13 cellular contexts compared by ENCODE assay signal in the genomic region with DNA sequence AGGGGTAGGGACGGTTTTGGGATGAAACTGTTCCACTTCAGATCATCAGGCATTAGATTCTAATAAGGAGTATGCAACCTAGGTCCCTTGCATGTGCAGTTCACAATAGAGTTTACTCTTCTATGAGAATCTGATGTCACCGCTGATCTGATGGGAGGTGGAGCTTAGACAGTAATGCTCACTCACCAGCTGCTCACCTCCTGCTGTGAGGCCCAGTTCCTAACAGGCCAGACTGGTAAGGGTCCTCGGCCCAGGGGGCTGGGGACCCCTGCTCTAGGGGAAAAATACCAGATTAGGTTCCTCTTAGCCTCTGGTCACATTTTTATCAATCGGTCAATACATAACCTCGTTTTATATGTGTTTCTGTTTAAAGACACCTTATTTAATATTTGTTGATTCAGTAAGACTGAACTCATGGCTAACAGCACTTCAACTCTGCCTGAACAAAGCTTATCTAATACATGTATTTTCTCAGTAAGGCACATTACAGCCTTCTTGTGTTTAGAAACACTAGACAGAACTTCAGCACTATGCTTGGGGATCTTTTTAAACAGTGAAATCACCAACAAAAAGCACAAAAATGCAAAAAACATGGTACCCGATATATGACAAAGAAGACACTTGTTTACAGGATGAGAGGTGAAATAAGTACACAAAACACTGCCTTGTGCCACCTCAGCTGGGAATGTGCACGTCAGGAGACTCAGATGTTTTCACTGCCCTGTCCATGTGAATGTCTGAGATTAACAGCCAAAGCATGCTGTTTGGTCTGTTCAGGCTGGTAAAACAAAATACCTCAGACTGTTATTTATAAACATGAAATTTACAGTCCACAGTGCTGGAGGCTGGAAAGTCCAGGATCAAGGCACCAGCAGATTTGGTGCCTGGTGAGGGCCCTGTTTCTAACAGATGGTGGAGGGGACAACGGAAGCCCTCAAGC.
DNase-seq lines count a peak whose midpoint lies in the region; ATAC-seq, FAIRE-seq and TF ChIP-seq lines count a peak whose summit lies in the region.
"Had no signal": no experiment of that assay in that cellular context is flagged by ENCODE, and none has a peak within 500 bp of the region (broad histone marks: within the 10 kb centered on the region; RNA-seq: fewer than 3 reads in every experiment).

No MANE protein-coding gene starts in this region.

- no peaks in the 10 kb centered on the region for H4K20me1 ChIP-seq in HepG2 (ENCODE audit: insufficient read depth, low read length)

- intact Hi-C loops in HepG2 (cut with micrococcal nuclease; ENCODE audit: unreplicated experiment), result no loop called here
- intact Hi-C loops in thyroid gland (cut with DNase I), result no loop called here

- H3K4me1 Mint-ChIP-seq in T-helper 2 cell treated with Interferon-gamma antibody and Interleukin-4, amounts not matched to agents 5 μg/mL and 100 μg/mL, for 36 hours (ENCODE audit: low read depth), result peaks cover 70% of the 10 kb centered on the region
- H3K4me1 Mint-ChIP-seq in immature natural killer cell, result peaks cover 0 to 1% of the 10 kb centered on the region in 2 donors

- H3K9me3 ChIP-seq in HepG2 (ENCODE audit: low read length), result no peaks in the 10 kb centered on the region
- no peaks in the 10 kb centered on the region for H3K9me3 ChIP-seq in thyroid gland

- TF ChIP-seq CTCF in HepG2 (CRISPR knock-in tag; IDR thresholded peaks at IDR 0.05) (no peak), thyroid gland (IDR thresholded peaks at IDR 0.05) (no peak)

- peak overlapping the region; percentile 68 for H3K27ac Mint-ChIP-seq in T-helper 2 cell treated with Interferon-gamma antibody and Interleukin-4, amounts not matched to agents 5 μg/mL and 100 μg/mL, for 36 hours
- no peak overlapping the region for H3K27ac Mint-ChIP-seq in immature natural killer cell
- H3K27ac Mint-ChIP-seq: natural killer cell treated with Interleukin-12 subunit alpha and Interleukin-12 subunit beta and Interleukin-15 and Interleukin-18, amount 100 ng/mL, for 72 hours had no signal

- no peak for TF ChIP-seq RAD21 in HepG2 (CRISPR knock-in tag; IDR thresholded peaks at IDR 0.05)

- H3K79me2 ChIP-seq in HepG2 (ENCODE audit: insufficient read depth, low read length), result no peaks in the 10 kb centered on the region

- no peak for TF ChIP-seq POLR2A in HepG2 (IDR thresholded peaks at IDR 0.05; ENCODE audit: insufficient read depth in 1 of 2, low read depth in 2 of 2, low read length in 2 of 2)
- no peak for TF ChIP-seq POLR2A in thyroid gland (IDR thresholded peaks at IDR 0.05)

- CTCF ChIA-PET in HepG2 (lab: Yijun Ruan, JAX; ENCODE audit: low intra/inter-chr PET ratio, low total read pairs), result no interaction called here

- H3K27me3 ChIP-seq in HepG2 (ENCODE audit: control insufficient read depth in 1 of 2, insufficient read depth in 2 of 2, low read length in 2 of 2), result no peaks in the 10 kb centered on the region
- no peaks in the 10 kb centered on the region for H3K27me3 ChIP-seq in thyroid gland

- BruUV-seq in HepG2 (replicated peaks; lab: Mats Ljungman, UMichigan), result no TSS peak

- H3K4me1 ChIP-seq in HepG2 (ENCODE audit: insufficient read depth, low read length) (peaks cover 65% of the 10 kb centered on the region), thyroid gland (peaks cover 0 to 8% of the 10 kb centered on the region in 2 donors)

- ATAC-seq in HepG2 (no peak; the same call in 2 of the 3 replicates), GM21526 (IDR thresholded peaks at IDR 0.05; ENCODE audit: low FRiP score, unreplicated experiment) (no peak)
- ATAC-seq: natural killer cell treated with Interleukin-12 subunit alpha and Interleukin-12 subunit beta and Interleukin-15 and Interleukin-18, amount 100 ng/mL, for 72 hours had no signal

- no peak overlapping the region for H2AFZ ChIP-seq in HepG2 (ENCODE audit: low read length)

- no peak overlapping the region for H3K4me2 ChIP-seq in HepG2 (ENCODE audit: low read depth, low read length)

- in situ Hi-C loops in HepG2 (cut with HindIII; ENCODE audit: extremely low pct_ligation_motif_present, low pct_unique_long_range_greater_than_20kb), result no loop called here

- no peaks in the 10 kb centered on the region for H3K27me3 Mint-ChIP-seq in T-helper 2 cell treated with Interferon-gamma antibody and Interleukin-4, amounts not matched to agents 5 μg/mL and 100 μg/mL, for 36 hours (ENCODE audit: low read depth)
- no peaks in the 10 kb centered on the region for H3K27me3 Mint-ChIP-seq in immature natural killer cell (ENCODE audit: low read depth in 3 of 3)

- no peak overlapping the region for H3K4me3 Mint-ChIP-seq in T-helper 2 cell treated with Interferon-gamma antibody and Interleukin-4, amounts not matched to agents 5 μg/mL and 100 μg/mL, for 36 hours
- H3K4me3 Mint-ChIP-seq in immature natural killer cell, result no peak overlapping the region
- H3K4me3 Mint-ChIP-seq: natural killer cell treated with Interleukin-12 subunit alpha and Interleukin-12 subunit beta and Interleukin-15 and Interleukin-18, amount 100 ng/mL, for 72 hours had no signal

- H3K36me3 Mint-ChIP-seq in T-helper 2 cell treated with Interferon-gamma antibody and Interleukin-4, amounts not matched to agents 5 μg/mL and 100 μg/mL, for 36 hours (ENCODE audit: low read depth), result peaks cover 63% of the 10 kb centered on the region
- no peaks in the 10 kb centered on the region for H3K36me3 Mint-ChIP-seq in immature natural killer cell
- H3K36me3 Mint-ChIP-seq: natural killer cell treated with Interleukin-12 subunit alpha and Interleukin-12 subunit beta and Interleukin-15 and Interleukin-18, amount 100 ng/mL, for 72 hours had no signal

- H3K9me3 Mint-ChIP-seq in T-helper 2 cell treated with Interferon-gamma antibody and Interleukin-4, amounts not matched to agents 5 μg/mL and 100 μg/mL, for 36 hours, result peaks cover 27% of the 10 kb centered on the region
- peaks cover 0 to 1% (median 0%) of the 10 kb centered on the region in 6 donors for H3K9me3 Mint-ChIP-seq in immature natural killer cell
- H3K9me3 Mint-ChIP-seq: natural killer cell treated with Interleukin-12 subunit alpha and Interleukin-12 subunit beta and Interleukin-15 and Interleukin-18, amount 100 ng/mL, for 72 hours had no signal

- H3K9ac ChIP-seq in HepG2 (ENCODE audit: insufficient read depth, low read depth, low read length), result no peak overlapping the region

- WGBS in HepG2 (ENCODE audit: low lambda C conversion rate), result 88% methylated on average over 8 of the region's 8 CpGs
- 88 to 90% methylated on average over 8 of the region's 8 CpGs for WGBS in thyroid gland, 2 donors

- H3K27ac ChIP-seq in HepG2 (ENCODE audit: extremely low read length, insufficient read depth, low read length) (no peak overlapping the region), thyroid gland (no peak overlapping the region)
- H3K27ac ChIP-seq: skin epidermis had no signal

- TF ChIP-seq EP300 in HepG2 (IDR thresholded peaks at IDR 0.05; ENCODE audit: low read depth in 2 of 2, low read length in 2 of 2) (no peak), HepG2 (CRISPR knock-in tag; IDR thresholded peaks at IDR 0.05; ENCODE audit: borderline replicate concordance) (no peak)

- POLR2A ChIA-PET in HepG2 (lab: Yijun Ruan, JAX), result no interaction called here

- no peak for FAIRE-seq in HepG2 (lab: Jason Lieb, UNC)

- H3K36me3 ChIP-seq in HepG2 (replicated peaks in 1 of 2; ENCODE audit: control insufficient read depth in 1 of 2, insufficient read depth in 2 of 2, low read length in 2 of 2) (no peaks in the 10 kb centered on the region), thyroid gland (no peaks in the 10 kb centered on the region)

- H3K4me3 ChIP-seq in HepG2 (replicated peaks in 1 of 3; ENCODE audit: insufficient read depth in 1 of 3, low read depth in 2 of 3, low read length in 3 of 3), result no peak overlapping the region
- no peak overlapping the region for H3K4me3 ChIP-seq in thyroid gland (replicated peaks in 1 of 3)
- H3K4me3 ChIP-seq: skin epidermis had no signal

- no peak for DNase-seq in T-helper 2 cell treated with Interferon-gamma antibody and Interleukin-4, amounts not matched to agents 5 μg/mL and 100 μg/mL, for 36 hours (ENCODE audit: low spot score)
- no peak for DNase-seq in T-helper 2 cell
- DNase-seq in amniotic epithelial cell (ENCODE audit: low read depth), result peak; percentile 62
- DNase-seq in HepG2 (ENCODE audit: low spot score), result no peak
- DNase-seq in ureter (ENCODE audit: low spot score), result no peak
- DNase-seq in immature natural killer cell, result no peak
- DNase-seq in thyroid gland, result no peak
- DNase-seq: central memory CD4-positive, alpha-beta T cell; NCI-H1105; NCI-H526 treated with DMSO at 0.1 percent for 48 hours had no signal
